Comparison of ENCODE assay signal across 8 cellular contexts in genomic region chr19:41363753-41364545, GRCh38. TPM values are rescaled to one million over a fixed set of nuclear protein-coding genes. Genes with fewer than 3 reads are reported as not detected.
DNase-seq lines count a peak whose midpoint lies in the region; ATAC-seq and TF ChIP-seq lines count a peak whose summit lies in the region.

A gene with protein sequence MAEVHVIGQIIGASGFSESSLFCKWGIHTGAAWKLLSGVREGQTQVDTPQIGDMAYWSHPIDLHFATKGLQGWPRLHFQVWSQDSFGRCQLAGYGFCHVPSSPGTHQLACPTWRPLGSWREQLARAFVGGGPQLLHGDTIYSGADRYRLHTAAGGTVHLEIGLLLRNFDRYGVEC (minus strand): TSS chr19:41364149. CDS start chr19:41363519, 630 bp downstream.

- DNase-seq in GM13976 (ENCODE audit: low spot score) (peak; percentile 96), NCI-H146 treated with DMSO at 0.1 percent for 48 hours (lab: John Stamatoyannopoulos, UW; ENCODE audit: unreplicated experiment) (peak; percentile 98), amniotic stem cell (lab: John Stamatoyannopoulos, UW) (peak; percentile 95), left cardiac atrium (peak; percentile 99), posterior vena cava (ENCODE audit: low spot score) (peak; percentile 99), ureter (ENCODE audit: low spot score) (peak; percentile 98)

- TF ChIP-seq CTCF in GM13976 (IDR thresholded peaks at IDR 0.05; ENCODE audit: borderline replicate concordance, control extremely low read depth, extremely low read depth, insufficient read depth, missing control alignments), result no peak

- in situ Hi-C loops in GM13976 (cut with MboI; ENCODE audit: low sequenced_read_pairs, unreplicated experiment), result no loop called here

- intact Hi-C loops in T-helper 1 cell treated with Interleukin-12 subunit alpha and Interleukin-12 subunit beta and Interleukin-4 antibody, amounts not matched to agents 30 ng/mL and 1 ng/mL, for 36 hours (cut with micrococcal nuclease), result loop anchor here (1.0 to 5.0 kb wide), 9 partner anchors 10 to 1016 kb away; partner anchors contain the start of genes BCKDHA, BLVRB, C19orf47 and COQ8B
- intact Hi-C loops in left cardiac atrium (cut with DNase I) (no loop called here), posterior vena cava (cut with DNase I) (no loop called here)

- ATAC-seq in HG02870 (IDR thresholded peaks at IDR 0.05; ENCODE audit: unreplicated experiment) (peak; percentile 83), left cardiac atrium (peak; percentile 97 to 98)

RNA-seq across cellular contexts. Expression of the gene that starts here (rescaled TPM):
- total RNA-seq in T-helper 1 cell treated with Interleukin-12 subunit alpha and Interleukin-12 subunit beta and Interleukin-4 antibody, amounts not matched to agents 30 ng/mL and 1 ng/mL, for 36 hours, result 11.1 and 11.8 TPM in 2 replicates
- 1 to 10 TPM; 3.5 to 4.1 TPM for total RNA-seq in left cardiac atrium
- 1 to 10 TPM; 3.7 to 4.2 TPM for total RNA-seq in posterior vena cava
- 6.1 TPM for total RNA-seq in ureter

Comparison
In these comparisons a context has a peak if more than half of its experiments do, and no peak if none do; other contexts are left out.
1. Peak in every context shown above with its lines: DNase-seq and ATAC-seq.